In the genomic region with DNA sequence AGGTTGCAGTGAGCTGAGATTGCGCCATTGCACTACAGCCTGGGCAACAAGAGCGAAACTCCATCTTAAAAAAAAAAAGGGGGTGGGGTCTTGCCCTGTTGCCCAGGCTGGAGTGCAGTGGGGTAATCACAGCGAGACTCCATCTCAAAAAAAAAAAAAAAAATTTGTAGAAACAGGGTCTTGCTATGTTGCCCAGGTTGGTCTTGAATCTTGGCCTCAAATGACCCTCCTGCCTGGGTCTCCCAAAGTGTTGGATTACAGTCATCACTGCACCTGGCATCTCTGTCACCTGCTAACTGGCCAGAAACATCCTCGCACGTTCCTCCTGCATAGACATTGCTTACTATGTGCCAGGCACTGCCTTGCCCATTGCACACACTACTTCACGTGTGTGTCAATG, we compare ENCODE assay signal across 2 cellular contexts.
TF ChIP-seq lines count a peak whose summit lies in the region.

No MANE protein-coding gene starts in this region.

TF ChIP-seq in A549, 52 proteins besides CTCF, POLR2A, EP300 and RAD21 (continued from another document):
- TF ChIP-seq JUNB (IDR thresholded peaks at IDR 0.05) (no peak), CHD2 (IDR thresholded peaks at IDR 0.05; ENCODE audit: low read length, partially characterized antibody) (no peak), ZSCAN20 (CRISPR knock-in tag; IDR thresholded peaks at IDR 0.05) (no peak), HOXA7 (CRISPR knock-in tag; IDR thresholded peaks at IDR 0.05) (no peak)
- TF ChIP-seq, protein P1, sequence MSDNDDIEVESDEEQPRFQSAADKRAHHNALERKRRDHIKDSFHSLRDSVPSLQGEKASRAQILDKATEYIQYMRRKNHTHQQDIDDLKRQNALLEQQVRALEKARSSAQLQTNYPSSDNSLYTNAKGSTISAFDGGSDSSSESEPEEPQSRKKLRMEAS (IDR thresholded peaks at IDR 0.05) = no peak

TF ChIP-seq in WTC11, 78 proteins besides CTCF, POLR2A, EP300 and RAD21 (continued from another document):
- TF ChIP-seq, protein P2, sequence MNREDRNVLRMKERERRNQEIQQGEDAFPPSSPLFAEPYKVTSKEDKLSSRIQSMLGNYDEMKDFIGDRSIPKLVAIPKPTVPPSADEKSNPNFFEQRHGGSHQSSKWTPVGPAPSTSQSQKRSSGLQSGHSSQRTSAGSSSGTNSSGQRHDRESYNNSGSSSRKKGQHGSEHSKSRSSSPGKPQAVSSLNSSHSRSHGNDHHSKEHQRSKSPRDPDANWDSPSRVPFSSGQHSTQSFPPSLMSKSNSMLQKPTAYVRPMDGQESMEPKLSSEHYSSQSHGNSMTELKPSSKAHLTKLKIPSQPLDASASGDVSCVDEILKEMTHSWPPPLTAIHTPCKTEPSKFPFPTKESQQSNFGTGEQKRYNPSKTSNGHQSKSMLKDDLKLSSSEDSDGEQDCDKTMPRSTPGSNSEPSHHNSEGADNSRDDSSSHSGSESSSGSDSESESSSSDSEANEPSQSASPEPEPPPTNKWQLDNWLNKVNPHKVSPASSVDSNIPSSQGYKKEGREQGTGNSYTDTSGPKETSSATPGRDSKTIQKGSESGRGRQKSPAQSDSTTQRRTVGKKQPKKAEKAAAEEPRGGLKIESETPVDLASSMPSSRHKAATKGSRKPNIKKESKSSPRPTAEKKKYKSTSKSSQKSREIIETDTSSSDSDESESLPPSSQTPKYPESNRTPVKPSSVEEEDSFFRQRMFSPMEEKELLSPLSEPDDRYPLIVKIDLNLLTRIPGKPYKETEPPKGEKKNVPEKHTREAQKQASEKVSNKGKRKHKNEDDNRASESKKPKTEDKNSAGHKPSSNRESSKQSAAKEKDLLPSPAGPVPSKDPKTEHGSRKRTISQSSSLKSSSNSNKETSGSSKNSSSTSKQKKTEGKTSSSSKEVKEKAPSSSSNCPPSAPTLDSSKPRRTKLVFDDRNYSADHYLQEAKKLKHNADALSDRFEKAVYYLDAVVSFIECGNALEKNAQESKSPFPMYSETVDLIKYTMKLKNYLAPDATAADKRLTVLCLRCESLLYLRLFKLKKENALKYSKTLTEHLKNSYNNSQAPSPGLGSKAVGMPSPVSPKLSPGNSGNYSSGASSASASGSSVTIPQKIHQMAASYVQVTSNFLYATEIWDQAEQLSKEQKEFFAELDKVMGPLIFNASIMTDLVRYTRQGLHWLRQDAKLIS (CRISPR knock-in tag; IDR thresholded peaks at IDR 0.05; ENCODE audit: borderline replicate concordance) = no peak
- TF ChIP-seq CREM (CRISPR knock-in tag; IDR thresholded peaks at IDR 0.05) = no peak
- TF ChIP-seq ZNF263 (CRISPR knock-in tag; IDR thresholded peaks at IDR 0.05; ENCODE audit: low read depth) = no peak
- TF ChIP-seq, protein P1 (CRISPR knock-in tag; IDR thresholded peaks at IDR 0.05) = no peak
- TF ChIP-seq, protein P3, sequence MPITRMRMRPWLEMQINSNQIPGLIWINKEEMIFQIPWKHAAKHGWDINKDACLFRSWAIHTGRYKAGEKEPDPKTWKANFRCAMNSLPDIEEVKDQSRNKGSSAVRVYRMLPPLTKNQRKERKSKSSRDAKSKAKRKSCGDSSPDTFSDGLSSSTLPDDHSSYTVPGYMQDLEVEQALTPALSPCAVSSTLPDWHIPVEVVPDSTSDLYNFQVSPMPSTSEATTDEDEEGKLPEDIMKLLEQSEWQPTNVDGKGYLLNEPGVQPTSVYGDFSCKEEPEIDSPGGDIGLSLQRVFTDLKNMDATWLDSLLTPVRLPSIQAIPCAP (CRISPR knock-in tag; IDR thresholded peaks at IDR 0.05) = no peak
